Comparison of ENCODE assay signal across 9 cellular contexts in the genomic region with DNA sequence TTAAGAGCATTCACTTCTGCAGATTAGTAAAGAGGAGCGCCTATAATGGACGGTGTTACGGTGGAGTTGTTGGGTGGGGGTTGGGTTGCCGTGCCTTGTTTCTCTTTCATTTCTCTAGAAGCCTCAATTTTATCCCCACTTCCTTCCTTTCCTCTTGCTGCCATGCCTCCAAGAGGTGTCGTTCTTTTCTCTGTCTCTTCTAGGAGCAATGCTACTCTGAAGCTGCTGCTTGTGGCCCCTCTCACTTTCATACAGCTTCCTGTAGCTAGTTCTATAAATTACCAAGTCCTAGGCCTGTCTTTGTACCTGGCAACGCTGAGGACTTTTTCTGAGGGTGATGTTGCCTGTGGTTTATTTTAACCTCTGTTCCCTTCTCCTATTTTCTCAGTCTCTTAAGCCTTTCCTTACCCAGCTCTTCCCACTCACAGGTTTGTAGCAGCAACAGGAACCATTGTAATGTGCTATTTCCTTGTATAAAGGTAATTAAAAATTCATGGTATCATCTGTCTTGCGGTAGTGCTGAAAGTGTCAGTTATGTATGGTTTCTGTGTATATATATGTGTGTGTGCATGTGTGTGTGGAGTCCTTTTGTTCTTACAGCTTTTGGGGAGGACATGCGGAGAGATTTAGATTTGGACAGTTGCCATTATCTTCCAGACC. TPM values are rescaled to one million over a fixed set of nuclear protein-coding genes. Genes with fewer than 3 reads are reported as not detected.
A peak's percentile ranks its signal among the peaks of the same experiment; 100 is the strongest.
DNase-seq lines count a peak whose midpoint lies in the region; ATAC-seq and TF ChIP-seq lines count a peak whose summit lies in the region.
"Had no signal": no experiment of that assay in that cellular context is flagged by ENCODE, and none has a peak within 500 bp of the region (broad histone marks: within the 10 kb centered on the region; RNA-seq: fewer than 3 reads in every experiment).

No MANE protein-coding gene starts in this region.

- peaks cover 0 to 1% (median 0%) of the 10 kb centered on the region in 3 donors for H3K27me3 Mint-ChIP-seq in CD14-positive monocyte (ENCODE audit: low read depth in 3 of 3)

- TF ChIP-seq CTCF in coronary artery (IDR thresholded peaks at IDR 0.05) (no peak), CD14-positive monocyte (IDR thresholded peaks at IDR 0.05) (no peak)

- H3K4me1 ChIP-seq in SJCRH30, result no peaks in the 10 kb centered on the region
- H3K4me1 ChIP-seq: A549 had no signal

- no peaks in the 10 kb centered on the region for H3K27me3 ChIP-seq in SJCRH30

- intact Hi-C loops in CD14-positive monocyte (cut with micrococcal nuclease), result loop anchor here in 1 of 2 donors (5.0 kb wide), 1 partner anchor 38 kb away; no protein-coding TSS in a partner anchor

- peaks cover 4% of the 10 kb centered on the region; the same call in 1 of the 2 replicates for H3K36me3 ChIP-seq in SJCRH30

- H3K27ac ChIP-seq in SJCRH30 (peak overlapping the region; percentile 29; the same call in 1 of the 2 replicates), coronary artery (no peak overlapping the region)
- H3K27ac ChIP-seq: A549 had no signal

- H3K4me3 ChIP-seq in SJCRH30 (0 out of 2 replicates have a peak overlapping the region, but pooled peaks have one; percentile 8), coronary artery (no peak overlapping the region)
- H3K4me3 ChIP-seq: A549 had no signal

- peaks cover 0 to 13% (median 9%) of the 10 kb centered on the region in 7 donors for H3K9me3 Mint-ChIP-seq in CD14-positive monocyte

- no peak overlapping the region for H3K27ac Mint-ChIP-seq in CD14-positive monocyte

- peak; percentile 83 for ATAC-seq in HG03045 (IDR thresholded peaks at IDR 0.05; ENCODE audit: unreplicated experiment)
- ATAC-seq: A549 had no signal

- peaks cover 5% of the 10 kb centered on the region for H3K4me1 Mint-ChIP-seq in CD14-positive monocyte

- H3K4me3 Mint-ChIP-seq in CD14-positive monocyte, result no peak overlapping the region

- H3K9me3 ChIP-seq in SJCRH30 (replicated peaks), result no peaks in the 10 kb centered on the region; the same call in 1 of the 2 replicates

- H3K36me3 Mint-ChIP-seq in CD14-positive monocyte, result peaks cover 0 to 3% of the 10 kb centered on the region in 2 donors

- DNase-seq in SKM-1 treated with dmso at 0.1 percent for 144 hours (lab: John Stamatoyannopoulos, UW; ENCODE audit: unreplicated experiment) (peak; percentile 0), SKM-1 (lab: John Stamatoyannopoulos, UW; ENCODE audit: unreplicated experiment) (no peak), SJCRH30 (peak in 1 of 2 experiments; percentile 19), dermis blood vessel endothelial cell (peak; percentile 32), coronary artery (ENCODE audit: low spot score) (no peak), CD14-positive monocyte (ENCODE audit: low spot score) (no peak)
- peak; percentile 53 for DNase-seq in stimulated activated CD4-positive, alpha-beta T cell treated with anti-CD3 and anti-CD28 coated beads, Interleukin-4, amount 100 ng/mL, for 4 hours

RNA-seq across cellular contexts. Expression of gene DDHD1, which starts 44.0 kb away (rescaled TPM):
- total RNA-seq in SJCRH30 (2014; rRNA removed; shearing (Covaris generic)), result 34.0 and 41.3 TPM in 2 replicates
- total RNA-seq in dermis blood vessel endothelial cell, result 10.7 and 13.4 TPM in 2 replicates
- polyA plus RNA-seq in CD14-positive monocyte, result 1 to 10 TPM; 2.2 to 3.1 TPM

Comparison
In these comparisons a context has a peak if more than half of its experiments do, and no peak if none do; other contexts are left out.
1. DNase-seq: peak in SKM-1 treated with dmso at 0.1 percent for 144 hours (single experiment), dermis blood vessel endothelial cell (single experiment) and stimulated activated CD4-positive, alpha-beta T cell treated with anti-CD3 and anti-CD28 coated beads, Interleukin-4, amount 100 ng/mL, for 4 hours (2 of 2); none in SKM-1 (single experiment), coronary artery (single experiment) and CD14-positive monocyte (single experiment).